ENCODE assay signal across 2 cellular contexts in the genomic region with DNA sequence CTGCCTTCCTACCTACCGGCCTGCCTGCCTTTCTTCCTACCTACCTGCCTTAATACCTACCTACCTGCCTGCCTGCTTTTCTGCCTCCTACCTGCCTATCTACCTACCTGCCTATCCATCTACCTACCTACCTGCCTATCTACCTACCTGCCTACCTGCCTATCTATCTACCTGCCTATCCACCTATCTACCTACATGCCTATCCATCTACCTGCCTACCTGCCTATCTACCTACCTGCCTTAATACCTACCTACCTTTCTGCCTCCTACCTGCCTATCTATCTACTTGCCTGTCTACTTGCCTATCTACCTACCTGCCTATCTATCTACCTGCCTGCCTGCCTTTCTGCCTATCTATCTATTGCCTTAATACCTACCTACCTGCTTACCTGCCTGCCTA.
A peak's percentile ranks its signal among the peaks of the same experiment; 100 is the strongest.
TF ChIP-seq lines count a peak whose summit lies in the region.

No MANE protein-coding gene starts in this region.

TF ChIP-seq in HepG2, 621 proteins besides CTCF, POLR2A, EP300 and RAD21 (continues in another document):
- TF ChIP-seq RELA (CRISPR knock-in tag; IDR thresholded peaks at IDR 0.05): no peak
- TF ChIP-seq ZBTB40 (IDR thresholded peaks at IDR 0.05): peak; percentile 11; the same call in 1 of the 2 replicates
- TF ChIP-seq ZBTB40 (CRISPR knock-in tag; IDR thresholded peaks at IDR 0.05): no peak
- TF ChIP-seq NCOA2 (CRISPR knock-in tag; IDR thresholded peaks at IDR 0.05): no peak
- no peak for TF ChIP-seq CHD4 (IDR thresholded peaks at IDR 0.05; ENCODE audit: borderline replicate concordance, low read length)
- TF ChIP-seq, protein P1, sequence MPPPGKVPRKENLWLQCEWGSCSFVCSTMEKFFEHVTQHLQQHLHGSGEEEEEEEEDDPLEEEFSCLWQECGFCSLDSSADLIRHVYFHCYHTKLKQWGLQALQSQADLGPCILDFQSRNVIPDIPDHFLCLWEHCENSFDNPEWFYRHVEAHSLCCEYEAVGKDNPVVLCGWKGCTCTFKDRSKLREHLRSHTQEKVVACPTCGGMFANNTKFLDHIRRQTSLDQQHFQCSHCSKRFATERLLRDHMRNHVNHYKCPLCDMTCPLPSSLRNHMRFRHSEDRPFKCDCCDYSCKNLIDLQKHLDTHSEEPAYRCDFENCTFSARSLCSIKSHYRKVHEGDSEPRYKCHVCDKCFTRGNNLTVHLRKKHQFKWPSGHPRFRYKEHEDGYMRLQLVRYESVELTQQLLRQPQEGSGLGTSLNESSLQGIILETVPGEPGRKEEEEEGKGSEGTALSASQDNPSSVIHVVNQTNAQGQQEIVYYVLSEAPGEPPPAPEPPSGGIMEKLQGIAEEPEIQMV (CRISPR knock-in tag; IDR thresholded peaks at IDR 0.05; ENCODE audit: low read depth): no peak
- TF ChIP-seq TCF7 (IDR thresholded peaks at IDR 0.05; ENCODE audit: low read depth): no peak
- 0 out of 2 replicates have a peak, but pooled peaks have one; percentile 87 for TF ChIP-seq TRIM22 (IDR thresholded peaks at IDR 0.05)
- TF ChIP-seq RCOR2 (CRISPR knock-in tag; IDR thresholded peaks at IDR 0.05): no peak
- no peak for TF ChIP-seq KDM5B (CRISPR knock-in tag; IDR thresholded peaks at IDR 0.05; ENCODE audit: borderline replicate concordance)
- no peak for TF ChIP-seq NAIF1 (CRISPR knock-in tag; IDR thresholded peaks at IDR 0.05; ENCODE audit: borderline replicate concordance)
- no peak for TF ChIP-seq ZNF260 (CRISPR knock-in tag; IDR thresholded peaks at IDR 0.05; ENCODE audit: borderline replicate concordance, low read depth)

TF ChIP-seq in H1, 55 proteins besides CTCF, POLR2A, EP300 and RAD21:
- TF ChIP-seq SIX5 (IDR thresholded peaks at IDR 0.05; ENCODE audit: low read depth, low read length): no peak
- no peak for TF ChIP-seq MAFK (IDR thresholded peaks at IDR 0.05; ENCODE audit: low read depth, low read length)
- TF ChIP-seq BRCA1 (IDR thresholded peaks at IDR 0.05; ENCODE audit: low read depth, low read length): no peak
- no peak for TF ChIP-seq RFX5 (IDR thresholded peaks at IDR 0.05; ENCODE audit: borderline replicate concordance, low read depth, low read length)
- TF ChIP-seq GTF2F1 (IDR thresholded peaks at IDR 0.05; ENCODE audit: borderline replicate concordance, low read depth, low read length): no peak
- TF ChIP-seq YY1 (IDR thresholded peaks at IDR 0.05; ENCODE audit: low read depth, low read length): no peak
- TF ChIP-seq ATF3 (IDR thresholded peaks at IDR 0.05; ENCODE audit: insufficient read depth, low read depth, low read length): no peak
- TF ChIP-seq POLR2AphosphoS5 (IDR thresholded peaks at IDR 0.05; ENCODE audit: low read depth, low read length): no peak
- no peak for TF ChIP-seq ATF2 (IDR thresholded peaks at IDR 0.05; ENCODE audit: low read length)
- TF ChIP-seq POU5F1 (IDR thresholded peaks at IDR 0.05; ENCODE audit: low read depth, low read length): no peak
- TF ChIP-seq, protein P2, sequence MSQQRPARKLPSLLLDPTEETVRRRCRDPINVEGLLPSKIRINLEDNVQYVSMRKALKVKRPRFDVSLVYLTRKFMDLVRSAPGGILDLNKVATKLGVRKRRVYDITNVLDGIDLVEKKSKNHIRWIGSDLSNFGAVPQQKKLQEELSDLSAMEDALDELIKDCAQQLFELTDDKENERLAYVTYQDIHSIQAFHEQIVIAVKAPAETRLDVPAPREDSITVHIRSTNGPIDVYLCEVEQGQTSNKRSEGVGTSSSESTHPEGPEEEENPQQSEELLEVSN (IDR thresholded peaks at IDR 0.05): no peak
- TF ChIP-seq, protein P3, sequence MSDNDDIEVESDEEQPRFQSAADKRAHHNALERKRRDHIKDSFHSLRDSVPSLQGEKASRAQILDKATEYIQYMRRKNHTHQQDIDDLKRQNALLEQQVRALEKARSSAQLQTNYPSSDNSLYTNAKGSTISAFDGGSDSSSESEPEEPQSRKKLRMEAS (IDR thresholded peaks at IDR 0.05): no peak
- no peak for TF ChIP-seq SP2 (IDR thresholded peaks at IDR 0.05; ENCODE audit: low read length)
- no peak for TF ChIP-seq HDAC2 (IDR thresholded peaks at IDR 0.05; ENCODE audit: borderline replicate concordance in 1 of 2, low read depth in 2 of 2, low read length in 2 of 2)
- no peak for TF ChIP-seq CHD1 (IDR thresholded peaks at IDR 0.05; ENCODE audit: low read depth, low read length)
- TF ChIP-seq TCF12 (IDR thresholded peaks at IDR 0.05; ENCODE audit: low read depth, low read length): no peak
- TF ChIP-seq SUZ12 (IDR thresholded peaks at IDR 0.05; ENCODE audit: low read length): no peak
- no peak for TF ChIP-seq NRF1 (IDR thresholded peaks at IDR 0.05; ENCODE audit: low read depth, low read length)
- no peak for TF ChIP-seq GABPA (IDR thresholded peaks at IDR 0.05; ENCODE audit: borderline replicate concordance, insufficient read depth, low read length)
